19 cellular contexts compared by ENCODE assay signal in the genomic region with DNA sequence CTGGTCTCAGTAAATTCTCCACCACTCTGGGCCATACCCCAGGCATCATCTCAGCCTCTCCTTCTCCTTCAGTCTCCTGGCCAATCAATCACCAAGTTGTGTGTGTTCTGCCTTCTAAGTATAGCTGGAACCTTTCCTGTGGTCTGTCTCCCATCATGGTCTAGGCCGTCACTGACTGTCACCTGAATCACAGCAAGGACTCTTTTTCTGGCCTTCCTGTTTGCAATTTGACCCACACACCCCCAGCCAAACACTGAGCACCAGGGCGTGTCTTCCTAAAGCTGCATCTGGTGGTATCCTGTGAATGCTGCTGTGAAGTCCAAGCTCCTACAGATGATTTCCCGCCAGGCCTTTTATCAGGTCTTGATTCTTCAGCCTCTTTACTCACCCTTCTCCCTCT.
"Had no signal": no experiment of that assay in that cellular context is flagged by ENCODE, and none has a peak within 500 bp of the region (broad histone marks: within the 10 kb centered on the region; RNA-seq: fewer than 3 reads in every experiment).

No MANE protein-coding gene starts in this region.

- H3K27ac Mint-ChIP-seq: type B pancreatic cell had no signal

- H3K4me3 ChIP-seq: dorsolateral prefrontal cortex, lung, right atrium auricular region, sigmoid colon, skin epidermis had no signal

- H3K27me3 Mint-ChIP-seq: type B pancreatic cell had no signal

- H3K9me3 ChIP-seq: right atrium auricular region, sigmoid colon had no signal

- H3K9me3 Mint-ChIP-seq: type B pancreatic cell had no signal

- FAIRE-seq: frontal cortex, kidney, urothelium cell line had no signal

- H3K27ac ChIP-seq: dorsolateral prefrontal cortex, right atrium auricular region, sigmoid colon, skin epidermis had no signal

- H3K4me1 ChIP-seq: right atrium auricular region, sigmoid colon had no signal

- H3K36me3 Mint-ChIP-seq: type B pancreatic cell had no signal

- H3K4me3 Mint-ChIP-seq: type B pancreatic cell had no signal

- H3K27me3 ChIP-seq: dorsolateral prefrontal cortex, right atrium auricular region, sigmoid colon had no signal

- H3K36me3 ChIP-seq: right atrium auricular region, sigmoid colon had no signal

- DNase-seq: cortex of kidney; dorsolateral prefrontal cortex; effector CD8-positive, alpha-beta T cell; kidney; left cardiac atrium; left ventricle myocardium superior; mesenchymal stem cell; midbrain; posterior cingulate gyrus; sigmoid colon; stimulated activated CD4-positive, alpha-beta T cell treated with anti-CD3 and anti-CD28 coated beads, Interleukin-2, amount 100 ng/mL, for 24 hours; stimulated activated CD4-positive, alpha-beta T cell treated with anti-CD3 and anti-CD28 coated beads, Interleukin-4, amount 100 ng/mL, for 4 hours; stimulated activated naive CD4-positive, alpha-beta T cell treated with Interleukin-2 at 50 U/mL for 16 hours had no signal
